1 cellular context compared by ENCODE assay signal in the genomic region with DNA sequence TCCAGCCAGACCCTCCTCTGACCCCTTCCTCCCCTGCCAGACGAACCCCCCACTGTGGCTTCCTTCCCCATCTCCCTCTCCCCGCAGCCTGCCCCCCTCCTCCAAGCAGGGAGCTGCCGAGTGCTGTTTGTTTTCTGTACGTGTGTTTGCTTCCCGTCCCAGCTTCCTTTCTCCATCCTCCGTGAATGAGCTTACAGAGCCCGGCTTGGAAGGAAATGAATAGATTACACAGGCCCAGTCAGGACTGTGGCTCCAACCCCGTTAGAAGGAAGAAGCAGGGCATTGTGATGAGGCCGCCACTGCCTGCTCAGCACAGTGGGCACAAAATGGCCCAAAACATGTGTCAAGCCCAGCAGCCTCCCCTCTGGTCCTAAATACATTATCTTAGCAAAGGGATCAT.
TF ChIP-seq lines count a peak whose summit lies in the region.

No MANE protein-coding gene starts in this region.

TF ChIP-seq in H1, 55 proteins besides CTCF, POLR2A, EP300 and RAD21:
- TF ChIP-seq BACH1 (IDR thresholded peaks at IDR 0.05; ENCODE audit: low read length), result no peak
- TF ChIP-seq E2F6 (IDR thresholded peaks at IDR 0.05), result no peak
- TF ChIP-seq KDM4A (IDR thresholded peaks at IDR 0.05; ENCODE audit: low read depth, low read length, severe bottlenecking), result no peak
- no peak for TF ChIP-seq NRF1 (IDR thresholded peaks at IDR 0.05; ENCODE audit: low read depth, low read length)
